In the genomic region with DNA sequence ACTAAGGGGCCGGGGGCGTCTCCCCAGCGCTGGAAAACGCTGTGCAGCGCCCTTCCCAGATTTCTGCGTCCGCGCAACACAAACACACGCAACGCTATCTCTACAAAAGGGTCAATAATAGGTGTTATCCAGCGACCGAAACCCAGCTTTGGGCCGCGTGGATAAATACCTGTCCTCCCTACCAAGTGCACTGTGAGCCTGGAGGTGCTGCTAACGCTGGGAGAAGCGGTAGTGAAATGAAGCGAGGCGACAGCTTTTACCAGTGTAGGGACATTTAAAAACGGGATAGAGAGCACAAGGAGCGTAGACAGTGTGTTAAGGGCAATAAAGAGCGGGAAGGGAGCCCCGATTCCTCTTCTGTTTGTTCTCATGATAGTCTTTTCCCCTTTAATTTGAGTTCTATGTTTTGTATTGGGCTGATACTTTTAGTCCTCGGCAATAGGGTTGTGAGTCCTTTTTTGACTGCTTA, we compare ENCODE assay signal across 8 cellular contexts. TPM values are rescaled to one million over a fixed set of nuclear protein-coding genes. Genes with fewer than 3 reads are reported as not detected.
A peak's percentile ranks its signal among the peaks of the same experiment; 100 is the strongest.
DNase-seq lines count a peak whose midpoint lies in the region; ATAC-seq and TF ChIP-seq lines count a peak whose summit lies in the region.

No MANE protein-coding gene starts in this region.

- H3K9me2 ChIP-seq in hepatocyte (replicated peaks; ENCODE audit: insufficient read depth): no peaks in the 10 kb centered on the region

- peak overlapping the region; percentile 72 for H3K27ac Mint-ChIP-seq in activated naive CD8-positive, alpha-beta T cell

- H3K9me3 Mint-ChIP-seq in activated naive CD8-positive, alpha-beta T cell (ENCODE audit: low read depth): no peaks in the 10 kb centered on the region

- DNase-seq in NCI-H2227 treated with DMSO at 0.1 percent for 48 hours (lab: John Stamatoyannopoulos, UW): peak; percentile 66
- DNase-seq in NCI-H2227 (lab: John Stamatoyannopoulos, UW; ENCODE audit: unreplicated experiment): no peak
- DNase-seq in hepatocyte (ENCODE audit: low spot score): no peak
- no peak for DNase-seq in activated CD4-positive, alpha-beta T cell treated with anti-CD3 and anti-CD28 coated beads, Interleukin-2, amount 50 U/mL, for 1 hour

- H3K4me1 Mint-ChIP-seq in activated naive CD8-positive, alpha-beta T cell (ENCODE audit: low read depth): peaks cover 13% of the 10 kb centered on the region

- 4% methylated on average over 23 of the region's 23 CpGs for WGBS in hepatocyte (ENCODE audit: low lambda C conversion rate, missing lambda C conversion rate)

- 0 out of 2 replicates have a peak, but pooled peaks cover under 1% of the 10 kb centered on the region for H3K9me3 ChIP-seq in HUES6 (ENCODE audit: control insufficient read depth, insufficient read depth, low read depth, low read length)
- no peaks in the 10 kb centered on the region for H3K9me3 ChIP-seq in hepatocyte (ENCODE audit: low read depth)
- H3K9me3 ChIP-seq in skeletal muscle satellite cell (replicated peaks; ENCODE audit: low read length): no peaks in the 10 kb centered on the region

- H3K79me2 ChIP-seq in hepatocyte: peaks cover 36% of the 10 kb centered on the region

- peak overlapping the region; percentile 99 for H2AFZ ChIP-seq in hepatocyte

- H3K36me3 ChIP-seq in HUES6 (ENCODE audit: control insufficient read depth, insufficient read depth, low read length) (0 out of 2 replicates have a peak, but pooled peaks cover under 1% of the 10 kb centered on the region), hepatocyte (replicated peaks; ENCODE audit: insufficient read depth, low read depth) (no peaks in the 10 kb centered on the region), skeletal muscle satellite cell (ENCODE audit: insufficient read depth, low read length) (no peaks in the 10 kb centered on the region)

- no peak for TF ChIP-seq CTCF in hepatocyte (IDR thresholded peaks at IDR 0.05; ENCODE audit: poor library complexity)

- H3K27me3 Mint-ChIP-seq in activated naive CD8-positive, alpha-beta T cell: peaks cover 3% of the 10 kb centered on the region

- peak overlapping the region; percentile 91 for H3K4me3 Mint-ChIP-seq in activated naive CD8-positive, alpha-beta T cell

- peak overlapping the region; percentile 95 for H3K9ac ChIP-seq in HUES6 (ENCODE audit: low read length)
- peak overlapping the region; percentile 88 for H3K9ac ChIP-seq in skeletal muscle satellite cell (ENCODE audit: low read depth, low read length)

- H3K4me1 ChIP-seq in HUES6 (ENCODE audit: control insufficient read depth, insufficient read depth, low read length) (0 out of 2 replicates have a peak, but pooled peaks cover 4% of the 10 kb centered on the region), hepatocyte (ENCODE audit: insufficient read depth) (peaks cover 4% of the 10 kb centered on the region), skeletal muscle satellite cell (ENCODE audit: control insufficient read depth, insufficient read depth, low read length) (peaks cover 5% of the 10 kb centered on the region)

- H3K4me3 ChIP-seq in HUES6 (ENCODE audit: low read depth, low read length) (peak overlapping the region; percentile 90), hepatocyte (peak overlapping the region; percentile 86), skeletal muscle satellite cell (ENCODE audit: low read length) (peak overlapping the region; percentile 92)

- H3K27ac ChIP-seq in HUES6 (ENCODE audit: low read depth, low read length): peak overlapping the region; percentile 87
- H3K27ac ChIP-seq in hepatocyte: peak overlapping the region; percentile 86

- H3K27me3 ChIP-seq in HUES6 (ENCODE audit: control insufficient read depth, insufficient read depth, low read length) (no peaks in the 10 kb centered on the region), hepatocyte (no peaks in the 10 kb centered on the region), skeletal muscle satellite cell (ENCODE audit: control insufficient read depth, insufficient read depth, low read length) (peaks cover 8% of the 10 kb centered on the region)

- ATAC-seq in GM21528 (IDR thresholded peaks at IDR 0.05; ENCODE audit: low FRiP score, unreplicated experiment): peak; percentile 29

- H3K4me2 ChIP-seq in hepatocyte (peak overlapping the region; percentile 79), skeletal muscle satellite cell (ENCODE audit: low read length) (peak overlapping the region; percentile 93)

- no peaks in the 10 kb centered on the region for H4K20me1 ChIP-seq in hepatocyte (ENCODE audit: insufficient read depth, poor library complexity, severe bottlenecking)

- H3K36me3 Mint-ChIP-seq in activated naive CD8-positive, alpha-beta T cell: no peaks in the 10 kb centered on the region

RNA-seq across cellular contexts. Expression of gene DEPDC1B, which starts 0.4 kb away (rescaled TPM):
- total RNA-seq in hepatocyte: 27.5 and 37.3 TPM in 2 replicates
- 9.0 and 10.7 TPM in 2 replicates for polyA plus RNA-seq in hepatocyte
- total RNA-seq in skeletal muscle satellite cell (2012; rRNA removed): 5.5 and 6.3 TPM in 2 replicates
